8 cellular contexts compared by ENCODE assay signal in the genomic region with DNA sequence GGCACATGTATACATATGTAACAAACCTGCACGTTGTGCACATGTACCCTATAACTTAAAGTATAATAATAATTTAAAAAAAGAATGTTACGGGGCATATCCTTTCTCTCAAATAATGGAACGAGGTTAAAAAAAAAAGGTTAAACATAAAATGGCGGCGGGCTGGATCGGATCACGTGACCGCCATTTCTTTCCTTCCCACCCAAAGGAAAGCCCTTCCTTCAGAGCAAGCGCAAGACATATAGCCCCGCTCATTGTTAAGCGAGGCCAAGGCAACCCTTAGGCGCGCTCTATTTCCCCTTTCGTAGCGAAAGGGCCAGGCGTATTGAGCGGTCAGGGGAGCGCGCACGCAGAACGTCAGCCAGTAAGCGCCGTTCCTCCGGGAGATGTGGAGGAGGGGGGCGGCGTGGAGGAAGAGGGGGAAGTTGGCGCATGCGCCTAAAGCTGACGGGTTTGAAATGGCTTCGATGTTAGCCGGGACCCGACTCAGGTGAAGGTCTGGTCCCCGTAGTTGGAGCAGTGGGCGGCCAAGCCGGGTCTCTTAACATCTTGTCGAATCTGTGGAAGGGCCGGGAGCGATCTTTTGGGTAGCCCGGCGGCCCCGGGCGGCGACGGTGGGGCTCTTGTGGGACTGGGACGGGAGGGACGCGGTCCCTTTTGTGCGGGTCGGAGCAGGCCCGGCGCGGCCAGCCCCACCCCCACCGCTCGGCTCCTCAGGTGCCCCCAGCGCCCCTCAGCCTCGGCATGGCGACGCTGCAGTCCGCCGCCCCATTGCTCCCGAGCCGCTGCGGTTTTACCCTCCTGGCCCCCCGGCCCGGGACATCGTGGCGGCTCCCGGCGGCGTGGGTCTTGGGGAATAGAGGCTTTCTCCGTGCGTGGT.
A peak's percentile ranks its signal among the peaks of the same experiment; 100 is the strongest.
DNase-seq lines count a peak whose midpoint lies in the region; ATAC-seq and TF ChIP-seq lines count a peak whose summit lies in the region.

A gene with protein sequence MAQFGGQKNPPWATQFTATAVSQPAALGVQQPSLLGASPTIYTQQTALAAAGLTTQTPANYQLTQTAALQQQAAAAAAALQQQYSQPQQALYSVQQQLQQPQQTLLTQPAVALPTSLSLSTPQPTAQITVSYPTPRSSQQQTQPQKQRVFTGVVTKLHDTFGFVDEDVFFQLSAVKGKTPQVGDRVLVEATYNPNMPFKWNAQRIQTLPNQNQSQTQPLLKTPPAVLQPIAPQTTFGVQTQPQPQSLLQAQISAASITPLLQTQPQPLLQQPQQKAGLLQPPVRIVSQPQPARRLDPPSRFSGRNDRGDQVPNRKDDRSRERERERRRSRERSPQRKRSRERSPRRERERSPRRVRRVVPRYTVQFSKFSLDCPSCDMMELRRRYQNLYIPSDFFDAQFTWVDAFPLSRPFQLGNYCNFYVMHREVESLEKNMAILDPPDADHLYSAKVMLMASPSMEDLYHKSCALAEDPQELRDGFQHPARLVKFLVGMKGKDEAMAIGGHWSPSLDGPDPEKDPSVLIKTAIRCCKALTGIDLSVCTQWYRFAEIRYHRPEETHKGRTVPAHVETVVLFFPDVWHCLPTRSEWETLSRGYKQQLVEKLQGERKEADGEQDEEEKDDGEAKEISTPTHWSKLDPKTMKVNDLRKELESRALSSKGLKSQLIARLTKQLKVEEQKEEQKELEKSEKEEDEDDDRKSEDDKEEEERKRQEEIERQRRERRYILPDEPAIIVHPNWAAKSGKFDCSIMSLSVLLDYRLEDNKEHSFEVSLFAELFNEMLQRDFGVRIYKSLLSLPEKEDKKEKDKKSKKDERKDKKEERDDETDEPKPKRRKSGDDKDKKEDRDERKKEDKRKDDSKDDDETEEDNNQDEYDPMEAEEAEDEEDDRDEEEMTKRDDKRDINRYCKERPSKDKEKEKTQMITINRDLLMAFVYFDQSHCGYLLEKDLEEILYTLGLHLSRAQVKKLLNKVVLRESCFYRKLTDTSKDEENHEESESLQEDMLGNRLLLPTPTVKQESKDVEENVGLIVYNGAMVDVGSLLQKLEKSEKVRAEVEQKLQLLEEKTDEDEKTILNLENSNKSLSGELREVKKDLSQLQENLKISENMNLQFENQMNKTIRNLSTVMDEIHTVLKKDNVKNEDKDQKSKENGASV (plus strand): TSS at position 447 of the 880 bp plus-strand sequence. CDS start 1,266 bp downstream, outside the sequence.

- H3K27ac Mint-ChIP-seq in activated naive CD4-positive, alpha-beta T cell treated with anti-CD3 and anti-CD28 coated beads, Interleukin-2, amount 50 U/mL, for 24 hours, result peak within 1 kb of the TSS; percentile 98

- no peak for TF ChIP-seq CTCF in GM06990 (IDR thresholded peaks at IDR 0.05; ENCODE audit: insufficient read depth, low read length, poor library complexity, severe bottlenecking)

- H3K4me1 Mint-ChIP-seq in activated naive CD4-positive, alpha-beta T cell treated with anti-CD3 and anti-CD28 coated beads, Interleukin-2, amount 50 U/mL, for 24 hours, result peaks cover 14% of the 10 kb centered on the region

- no peaks in the 10 kb centered on the region for H3K9me3 Mint-ChIP-seq in activated naive CD4-positive, alpha-beta T cell treated with anti-CD3 and anti-CD28 coated beads, Interleukin-2, amount 50 U/mL, for 24 hours

- peak; percentile 94 for DNase-seq in GM06990 (ENCODE audit: extremely low read depth, insufficient read length)
- DNase-seq in NCI-H1092 (lab: John Stamatoyannopoulos, UW), result peak; percentile 96
- peak; percentile 95 for DNase-seq in germinal center (ENCODE audit: low spot score)
- DNase-seq in non-pigmented ciliary epithelial cell (ENCODE audit: low read depth), result peak; percentile 95
- peak; percentile 98 for DNase-seq in superior temporal gyrus (ENCODE audit: extremely low spot score)

- H3K4me3 Mint-ChIP-seq in activated naive CD4-positive, alpha-beta T cell treated with anti-CD3 and anti-CD28 coated beads, Interleukin-2, amount 50 U/mL, for 24 hours, result peak within 1 kb of the TSS; percentile 94

- H3K36me3 Mint-ChIP-seq in activated naive CD4-positive, alpha-beta T cell treated with anti-CD3 and anti-CD28 coated beads, Interleukin-2, amount 50 U/mL, for 24 hours, result peaks cover 9% of the 10 kb centered on the region

- H3K4me3 ChIP-seq in GM06990 (replicated peaks; ENCODE audit: low read depth, low read length), result peak within 1 kb of the TSS; percentile 92

- ATAC-seq in HG02588 (IDR thresholded peaks at IDR 0.05; ENCODE audit: unreplicated experiment) (peak; percentile 98), SK-N-SH treated with all-trans-retinoic acid at 6 μM for 48 hours (peak; percentile 100)

- no peaks in the 10 kb centered on the region for H3K27me3 ChIP-seq in GM06990 (replicated peaks; ENCODE audit: control insufficient read depth, insufficient read depth, low read length)

- peaks cover 6% of the 10 kb centered on the region for H3K36me3 ChIP-seq in GM06990 (ENCODE audit: control insufficient read depth, insufficient read depth, low read length)

- no peaks in the 10 kb centered on the region for H3K27me3 Mint-ChIP-seq in activated naive CD4-positive, alpha-beta T cell treated with anti-CD3 and anti-CD28 coated beads, Interleukin-2, amount 50 U/mL, for 24 hours

TF ChIP-seq in SK-N-SH treated with all-trans-retinoic acid at 6 μM for 48 hours, 23 proteins besides CTCF, POLR2A, EP300 and RAD21:
- TF ChIP-seq ZNF70 (CRISPR knock-in tag; IDR thresholded peaks at IDR 0.05) (0 out of 2 replicates have a peak, but pooled peaks have one; percentile 25), ESRRG (CRISPR knock-in tag; IDR thresholded peaks at IDR 0.05) (0 out of 2 replicates have a peak, but pooled peaks have one; percentile 32)
- TF ChIP-seq, protein P1, sequence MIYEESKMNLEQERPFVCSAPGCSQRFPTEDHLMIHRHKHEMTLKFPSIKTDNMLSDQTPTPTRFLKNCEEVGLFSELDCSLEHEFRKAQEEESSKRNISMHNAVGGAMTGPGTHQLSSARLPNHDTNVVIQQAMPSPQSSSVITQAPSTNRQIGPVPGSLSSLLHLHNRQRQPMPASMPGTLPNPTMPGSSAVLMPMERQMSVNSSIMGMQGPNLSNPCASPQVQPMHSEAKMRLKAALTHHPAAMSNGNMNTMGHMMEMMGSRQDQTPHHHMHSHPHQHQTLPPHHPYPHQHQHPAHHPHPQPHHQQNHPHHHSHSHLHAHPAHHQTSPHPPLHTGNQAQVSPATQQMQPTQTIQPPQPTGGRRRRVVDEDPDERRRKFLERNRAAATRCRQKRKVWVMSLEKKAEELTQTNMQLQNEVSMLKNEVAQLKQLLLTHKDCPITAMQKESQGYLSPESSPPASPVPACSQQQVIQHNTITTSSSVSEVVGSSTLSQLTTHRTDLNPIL (CRISPR knock-in tag; IDR thresholded peaks at IDR 0.05; ENCODE audit: low read depth), result no peak
- TF ChIP-seq, protein P2, sequence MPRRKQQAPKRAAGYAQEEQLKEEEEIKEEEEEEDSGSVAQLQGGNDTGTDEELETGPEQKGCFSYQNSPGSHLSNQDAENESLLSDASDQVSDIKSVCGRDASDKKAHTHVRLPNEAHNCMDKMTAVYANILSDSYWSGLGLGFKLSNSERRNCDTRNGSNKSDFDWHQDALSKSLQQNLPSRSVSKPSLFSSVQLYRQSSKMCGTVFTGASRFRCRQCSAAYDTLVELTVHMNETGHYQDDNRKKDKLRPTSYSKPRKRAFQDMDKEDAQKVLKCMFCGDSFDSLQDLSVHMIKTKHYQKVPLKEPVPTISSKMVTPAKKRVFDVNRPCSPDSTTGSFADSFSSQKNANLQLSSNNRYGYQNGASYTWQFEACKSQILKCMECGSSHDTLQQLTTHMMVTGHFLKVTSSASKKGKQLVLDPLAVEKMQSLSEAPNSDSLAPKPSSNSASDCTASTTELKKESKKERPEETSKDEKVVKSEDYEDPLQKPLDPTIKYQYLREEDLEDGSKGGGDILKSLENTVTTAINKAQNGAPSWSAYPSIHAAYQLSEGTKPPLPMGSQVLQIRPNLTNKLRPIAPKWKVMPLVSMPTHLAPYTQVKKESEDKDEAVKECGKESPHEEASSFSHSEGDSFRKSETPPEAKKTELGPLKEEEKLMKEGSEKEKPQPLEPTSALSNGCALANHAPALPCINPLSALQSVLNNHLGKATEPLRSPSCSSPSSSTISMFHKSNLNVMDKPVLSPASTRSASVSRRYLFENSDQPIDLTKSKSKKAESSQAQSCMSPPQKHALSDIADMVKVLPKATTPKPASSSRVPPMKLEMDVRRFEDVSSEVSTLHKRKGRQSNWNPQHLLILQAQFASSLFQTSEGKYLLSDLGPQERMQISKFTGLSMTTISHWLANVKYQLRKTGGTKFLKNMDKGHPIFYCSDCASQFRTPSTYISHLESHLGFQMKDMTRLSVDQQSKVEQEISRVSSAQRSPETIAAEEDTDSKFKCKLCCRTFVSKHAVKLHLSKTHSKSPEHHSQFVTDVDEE (CRISPR knock-in tag; IDR thresholded peaks at IDR 0.05), result no peak

Comparison
In these comparisons a context has a peak if more than half of its experiments do, and no peak if none do; other contexts are left out.
1. Peak in every context shown above with its lines: DNase-seq, ATAC-seq and H3K4me3 ChIP-seq.